In genomic region chr6:107560657-107561056, GRCh38 we compare ENCODE assay signal across 15 cellular contexts.
A peak's percentile ranks its signal among the peaks of the same experiment; 100 is the strongest.
DNase-seq lines count a peak whose midpoint lies in the region; ATAC-seq and TF ChIP-seq lines count a peak whose summit lies in the region.
"Had no signal": no experiment of that assay in that cellular context is flagged by ENCODE, and none has a peak within 500 bp of the region (broad histone marks: within the 10 kb centered on the region; RNA-seq: fewer than 3 reads in every experiment).

No MANE protein-coding gene starts in this region.

- H3K4me3 ChIP-seq in NT2/D1 (ENCODE audit: insufficient read length, low read depth) (no peak overlapping the region), foreskin fibroblast (ENCODE audit: low read depth in 1 of 2, low read length in 2 of 2) (no peak overlapping the region), psoas muscle (no peak overlapping the region)
- H3K4me3 ChIP-seq: lung had no signal

- peak in 1 of 4 donors; percentile 32 for ATAC-seq in psoas muscle
- no peak for ATAC-seq in GM18502 (IDR thresholded peaks at IDR 0.05; ENCODE audit: poor library complexity, unreplicated experiment)
- ATAC-seq: activated T-cell treated with anti-CD3 and anti-CD28 coated beads, Interleukin-2, amount 50 U/mL, for 72 hours had no signal

- intact Hi-C loops in psoas muscle (cut with DNase I) = no loop called here

- H3K9me3 ChIP-seq in NT2/D1 (ENCODE audit: insufficient read depth, low read length) = no peaks in the 10 kb centered on the region
- H3K9me3 ChIP-seq in psoas muscle = no peaks in the 10 kb centered on the region

- H3K9ac ChIP-seq in NT2/D1 (ENCODE audit: insufficient read length, low read depth) = no peak overlapping the region

- TF ChIP-seq CTCF in foreskin fibroblast (IDR thresholded peaks at IDR 0.05; ENCODE audit: low read depth, low read length) (no peak), psoas muscle (IDR thresholded peaks at IDR 0.05) (no peak)

- H3K4me1 ChIP-seq in NT2/D1 (ENCODE audit: insufficient read depth, insufficient read length) (no peaks in the 10 kb centered on the region), psoas muscle (no peaks in the 10 kb centered on the region)

- WGBS in psoas muscle, 3 donors = 69 to 79% (median 73%) methylated on average over 4 of the region's 4 CpGs

- DNase-seq in ELF-1 (ENCODE audit: low read depth, low spot score) (peak; percentile 65), NT2/D1 (ENCODE audit: low read depth, low spot score) (peak; percentile 2), foreskin fibroblast (peak; percentile 4 to 19), psoas muscle (no peak), DMS 273 (lab: John Stamatoyannopoulos, UW; ENCODE audit: unreplicated experiment) (no peak), retina (no peak)
- no peak for DNase-seq in central memory CD4-positive, alpha-beta T cell
- DNase-seq: activated T-cell treated with anti-CD3 and anti-CD28 coated beads, Interleukin-2, amount 50 U/mL, for 72 hours; cerebellar nuclear complex; HCEC 1CT; NCI-H446 treated with DMSO at 0.1 percent for 48 hours; WERI-Rb-1 had no signal

- peak overlapping the region; percentile 56 for H3K27ac ChIP-seq in psoas muscle
- H3K27ac ChIP-seq: C4-2B, WERI-Rb-1 had no signal

- H3K27me3 ChIP-seq in NT2/D1 (ENCODE audit: insufficient read depth, insufficient read length) = no peaks in the 10 kb centered on the region
- H3K27me3 ChIP-seq in psoas muscle (ENCODE audit: insufficient read depth in 3 of 3, low read length in 2 of 3) = no peaks in the 10 kb centered on the region

- H3K36me3 ChIP-seq in NT2/D1 (ENCODE audit: insufficient read depth, insufficient read length, low read length) (no peaks in the 10 kb centered on the region), psoas muscle (ENCODE audit: insufficient read depth in 1 of 2, low read depth in 1 of 2) (peaks cover 0 to 2% of the 10 kb centered on the region in 2 donors)
- H3K36me3 ChIP-seq: WERI-Rb-1 had no signal

Comparison
In these comparisons a context has a peak if more than half of its experiments do, and no peak if none do; other contexts are left out.
1. DNase-seq: peak in ELF-1 (single experiment), NT2/D1 (single experiment) and foreskin fibroblast (2 of 2); none in psoas muscle (0 of 2), DMS 273 (single experiment), central memory CD4-positive, alpha-beta T cell (single experiment) and retina (single experiment).